Comparison of ENCODE assay signal across 13 cellular contexts in the genomic region with DNA sequence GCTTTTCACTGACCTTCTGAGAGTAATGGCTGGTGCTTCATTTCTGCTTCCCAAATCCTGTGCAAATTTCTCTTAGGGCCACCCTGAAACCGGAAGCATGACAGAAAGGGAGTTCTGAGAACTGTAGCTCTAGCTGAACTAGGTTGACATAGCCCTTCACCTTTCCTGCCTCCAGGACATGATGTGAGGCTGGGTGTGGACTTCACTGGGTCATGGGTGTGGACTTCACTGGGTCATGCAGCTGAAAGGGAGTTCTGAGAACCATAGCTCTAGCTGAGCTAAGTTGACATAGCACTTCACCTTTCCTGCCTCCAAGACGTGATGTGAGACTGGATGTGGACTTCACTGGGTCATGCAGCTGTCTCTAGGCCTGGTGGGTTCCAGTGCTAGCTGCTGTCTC. TPM values are rescaled to one million over a fixed set of nuclear protein-coding genes. Genes with fewer than 3 reads are reported as not detected.
DNase-seq lines count a peak whose midpoint lies in the region; ATAC-seq and TF ChIP-seq lines count a peak whose summit lies in the region.
"Had no signal": no experiment of that assay in that cellular context is flagged by ENCODE, and none has a peak within 500 bp of the region (broad histone marks: within the 10 kb centered on the region; RNA-seq: fewer than 3 reads in every experiment).

No MANE protein-coding gene starts in this region.

- no peaks in the 10 kb centered on the region for H3K27me3 ChIP-seq in mammary epithelial cell (ENCODE audit: insufficient read depth, low read length)
- H3K27me3 ChIP-seq in RWPE2 (ENCODE audit: insufficient read depth, poor library complexity, severe bottlenecking), result no peaks in the 10 kb centered on the region
- no peaks in the 10 kb centered on the region for H3K27me3 ChIP-seq in neuronal stem cell (ENCODE audit: control insufficient read depth in 3 of 3, insufficient read depth in 3 of 3, low read depth in 1 of 3, low read length in 3 of 3)
- peaks cover 0 to 72% (median 0%) of the 10 kb centered on the region in 4 donors for H3K27me3 ChIP-seq in esophagus squamous epithelium
- H3K27me3 ChIP-seq: BLaER1 treated with 17β-estradiol and CSF1 and Interleukin-3, amounts not matched to agents 10 nM and 100 nM had no signal

- no peaks in the 10 kb centered on the region for H3K79me2 ChIP-seq in mammary epithelial cell (ENCODE audit: insufficient read depth, low read length)

- H2AFZ ChIP-seq in mammary epithelial cell (ENCODE audit: low read depth, low read length), result no peak overlapping the region
- no peak overlapping the region for H2AFZ ChIP-seq in neuronal stem cell (ENCODE audit: low read length)

- H3K14ac ChIP-seq in neuronal stem cell (ENCODE audit: low read length), result no peak overlapping the region

- no peak overlapping the region for H2BK120ac ChIP-seq in neuronal stem cell (ENCODE audit: low read depth, low read length)

- BruUV-seq in mammary epithelial cell (replicated peaks; lab: Mats Ljungman, UMichigan), result no TSS peak
- no TSS peak for BruUV-seq in MCF 10A (replicated peaks; lab: Mats Ljungman, UMichigan)

- H3K9me3 ChIP-seq in mammary epithelial cell (replicated peaks; ENCODE audit: insufficient read depth, low read length), result no peaks in the 10 kb centered on the region
- no peaks in the 10 kb centered on the region for H3K9me3 ChIP-seq in RWPE2 (ENCODE audit: severe bottlenecking)
- no peaks in the 10 kb centered on the region for H3K9me3 ChIP-seq in neuronal stem cell (replicated peaks in 1 of 2; ENCODE audit: control insufficient read depth in 2 of 2, insufficient read depth in 1 of 2, low read depth in 1 of 2, low read length in 2 of 2)
- H3K9me3 ChIP-seq in esophagus squamous epithelium, result no peaks in the 10 kb centered on the region
- H3K9me3 ChIP-seq: BLaER1 treated with 17β-estradiol and CSF1 and Interleukin-3, amounts not matched to agents 10 nM and 100 nM; HAP-1 had no signal

- no peak overlapping the region for H2BK15ac ChIP-seq in neuronal stem cell (ENCODE audit: low read length)

- no peak overlapping the region for H3K9ac ChIP-seq in mammary epithelial cell (ENCODE audit: insufficient read depth, low read length)
- H3K9ac ChIP-seq in neuronal stem cell (ENCODE audit: low read depth, low read length, poor library complexity), result no peak overlapping the region
- H3K9ac ChIP-seq: BLaER1 treated with 17β-estradiol and CSF1 and Interleukin-3, amounts not matched to agents 10 nM and 100 nM had no signal

- H3K79me1 ChIP-seq in neuronal stem cell (ENCODE audit: low read depth, low read length), result no peaks in the 10 kb centered on the region

- H3K4me2 ChIP-seq in mammary epithelial cell (ENCODE audit: insufficient read depth, low read depth, low read length) (no peak overlapping the region), neuronal stem cell (ENCODE audit: insufficient read depth, low read length, poor library complexity, severe bottlenecking) (no peak overlapping the region)

- H3K4me3 Mint-ChIP-seq in MCF 10A (ENCODE audit: unreplicated experiment), result no peak overlapping the region
- H3K4me3 Mint-ChIP-seq: CD4-positive, CD25-positive, alpha-beta regulatory T cell had no signal

- H3K36me3 ChIP-seq in mammary epithelial cell (ENCODE audit: insufficient read depth, low read length) (no peaks in the 10 kb centered on the region), RWPE2 (ENCODE audit: low read depth) (no peaks in the 10 kb centered on the region), neuronal stem cell (replicated peaks in 1 of 2; ENCODE audit: control insufficient read depth in 2 of 2, insufficient read depth in 2 of 2, low read length in 2 of 2) (no peaks in the 10 kb centered on the region), esophagus squamous epithelium (no peaks in the 10 kb centered on the region)
- H3K36me3 ChIP-seq: BLaER1 treated with 17β-estradiol and CSF1 and Interleukin-3, amounts not matched to agents 10 nM and 100 nM; HAP-1 had no signal

- peaks cover 45% of the 10 kb centered on the region for H3K27me3 Mint-ChIP-seq in MCF 10A (ENCODE audit: insufficient read depth, unreplicated experiment)

- H3K27ac ChIP-seq in mammary epithelial cell (ENCODE audit: insufficient read depth, low read depth, low read length) (no peak overlapping the region), RWPE2 (ENCODE audit: poor library complexity, severe bottlenecking) (no peak overlapping the region), neuronal stem cell (replicated peaks; ENCODE audit: low read length) (no peak overlapping the region), esophagus squamous epithelium (no peak overlapping the region)
- H3K27ac ChIP-seq: BLaER1 treated with 17β-estradiol and CSF1 and Interleukin-3, amounts not matched to agents 10 nM and 100 nM had no signal

- H2BK12ac ChIP-seq in neuronal stem cell (ENCODE audit: low read length), result no peak overlapping the region

- no peaks in the 10 kb centered on the region for H3K36me3 Mint-ChIP-seq in MCF 10A (ENCODE audit: insufficient read depth, unreplicated experiment)
- H3K36me3 Mint-ChIP-seq: CD4-positive, CD25-positive, alpha-beta regulatory T cell had no signal

- H3K9me3 Mint-ChIP-seq in MCF 10A (ENCODE audit: unreplicated experiment), result no peaks in the 10 kb centered on the region
- H3K9me3 Mint-ChIP-seq: CD4-positive, CD25-positive, alpha-beta regulatory T cell had no signal

- no peaks in the 10 kb centered on the region for H4K20me1 ChIP-seq in mammary epithelial cell (ENCODE audit: insufficient read depth, low read length)
- H4K20me1 ChIP-seq: BLaER1 treated with 17β-estradiol and CSF1 and Interleukin-3, amounts not matched to agents 10 nM and 100 nM had no signal

- POLR2A ChIA-PET in MCF 10A (lab: Yijun Ruan, JAX), result no interaction called here

- no peak for TF ChIP-seq CTCF in mammary epithelial cell (conservative IDR thresholded peaks at IDR 0.05 in 1 of 2, IDR thresholded peaks at IDR 0.05 in 1 of 2; ENCODE audit: extremely low read depth in 1 of 2, insufficient read depth in 1 of 2, low read depth in 1 of 2, low read length in 2 of 2)
- no peak for TF ChIP-seq CTCF in MCF 10A (IDR thresholded peaks at IDR 0.05; ENCODE audit: unreplicated experiment)
- TF ChIP-seq CTCF in RWPE2 (IDR thresholded peaks at IDR 0.05; ENCODE audit: poor library complexity, severe bottlenecking), result no peak
- TF ChIP-seq CTCF in esophagus squamous epithelium (IDR thresholded peaks at IDR 0.05), result no peak

- dilution Hi-C loops in mammary epithelial cell (cut with HindIII; ENCODE audit: low sequenced_read_pairs), result no loop called here

- H4K91ac ChIP-seq in neuronal stem cell (ENCODE audit: low read depth, low read length, poor library complexity), result no peak overlapping the region

- H3K23ac ChIP-seq in neuronal stem cell (ENCODE audit: low read depth, low read length, poor library complexity), result no peak overlapping the region

- H3K27ac Mint-ChIP-seq in MCF 10A (ENCODE audit: low read depth, unreplicated experiment), result no peak overlapping the region
- H3K27ac Mint-ChIP-seq: CD4-positive, CD25-positive, alpha-beta regulatory T cell had no signal

- peak overlapping the region; percentile 23 for H3K18ac ChIP-seq in neuronal stem cell (ENCODE audit: low read length)

- H3K4me1 ChIP-seq in mammary epithelial cell (ENCODE audit: insufficient read depth, low read length) (no peaks in the 10 kb centered on the region), RWPE2 (ENCODE audit: insufficient read depth, poor library complexity, severe bottlenecking) (no peaks in the 10 kb centered on the region), neuronal stem cell (ENCODE audit: control insufficient read depth in 2 of 2, insufficient read depth in 1 of 2, low read depth in 1 of 2, low read length in 2 of 2) (peaks cover 0 to 5% of the 10 kb centered on the region in 2 donors), esophagus squamous epithelium (no peaks in the 10 kb centered on the region)
- H3K4me1 ChIP-seq: HAP-1 had no signal

- H3K4me1 Mint-ChIP-seq in MCF 10A (ENCODE audit: insufficient read depth, unreplicated experiment), result no peaks in the 10 kb centered on the region
- H3K4me1 Mint-ChIP-seq: CD4-positive, CD25-positive, alpha-beta regulatory T cell had no signal

- H3K4me3 ChIP-seq in mammary epithelial cell (replicated peaks in 1 of 3; ENCODE audit: insufficient read depth in 1 of 3, low read depth in 2 of 3, low read length in 3 of 3) (no peak overlapping the region), RWPE2 (ENCODE audit: severe bottlenecking) (no peak overlapping the region), neuronal stem cell (ENCODE audit: low read length in 2 of 2) (no peak overlapping the region), esophagus squamous epithelium (no peak overlapping the region)
- H3K4me3 ChIP-seq: BLaER1 treated with 17β-estradiol and CSF1 and Interleukin-3, amounts not matched to agents 10 nM and 100 nM; HAP-1 had no signal

- intact Hi-C loops in mammary epithelial cell (cut with micrococcal nuclease) (no loop called here), MCF 10A (cut with micrococcal nuclease) (no loop called here), esophagus squamous epithelium (cut with DNase I) (no loop called here)

- WGBS in mammary epithelial cell (ENCODE audit: low coverage, missing lambda C conversion rate), result 58% methylated on average over 2 of the region's 2 CpGs
- WGBS in neuronal stem cell (ENCODE audit: extremely low coverage in 2 of 2, insufficient read length in 2 of 2, insufficient replicate concordance in 1 of 2), 2 donors, result no CpG with 5 or more reads among the region's 2 CpGs
- WGBS in esophagus squamous epithelium, 2 donors, result 38 to 57% methylated on average over 1 of the region's 2 CpGs

- CTCF ChIA-PET in mammary epithelial cell (lab: Charles Lee; ENCODE audit: low non-redundant PET) (interaction anchor here (0.8 kb wide), 1 partner anchor 481 kb away, joined by 4 read pairs; no protein-coding TSS in a partner anchor), MCF 10A (lab: Yijun Ruan, JAX) (no interaction called here)

- no peak overlapping the region for H4K8ac ChIP-seq in neuronal stem cell (ENCODE audit: low read depth, low read length)

- no peak overlapping the region for H3K4ac ChIP-seq in neuronal stem cell (ENCODE audit: low read length)

- ATAC-seq in RWPE2 (ENCODE audit: low read depth) (peak; percentile 44; the same call in 2 of the 3 replicates), HG03521 (IDR thresholded peaks at IDR 0.05; ENCODE audit: unreplicated experiment) (no peak)

- no peak overlapping the region for H2AK5ac ChIP-seq in neuronal stem cell (ENCODE audit: low read depth, low read length)

- no peak for TF ChIP-seq POLR2A in esophagus squamous epithelium (IDR thresholded peaks at IDR 0.05)

- in situ Hi-C loops in mammary epithelial cell (cut with MboI; ENCODE audit: low sequenced_read_pairs in 2 of 2), result no loop called here

- H2BK5ac ChIP-seq in neuronal stem cell (ENCODE audit: low read length), result no peak overlapping the region

- DNase-seq in mammary epithelial cell (peak; percentile 37), MCF 10A (ENCODE audit: unreplicated experiment) (no peak), RWPE2 (ENCODE audit: low spot score) (no peak), neuronal stem cell (ENCODE audit: low spot score) (no peak), NCI-H748 treated with DMSO at 0.1 percent for 48 hours (lab: John Stamatoyannopoulos, UW) (no peak), esophagus squamous epithelium (lab: John Stamatoyannopoulos, UW) (no peak)
- DNase-seq: 8988T, DMS53, KBM-7 had no signal

RNA-seq across cellular contexts. Expression of a gene that starts 54.3 kb away (rescaled TPM):
- total RNA-seq in mammary epithelial cell, result 10 to 100 TPM; 27.3 to 48.3 TPM
- 6.6 TPM for polyA plus RNA-seq in mammary epithelial cell
- 10.7 TPM for polyA minus RNA-seq in mammary epithelial cell
- 29.0 and 33.5 TPM in 2 replicates for total RNA-seq in MCF 10A (2022)
- polyA plus RNA-seq in neuronal stem cell (2013, experiment 1 of 2), result 76.9 TPM
- 73.7 TPM for polyA plus RNA-seq in neuronal stem cell (2013, experiment 2 of 2)
- total RNA-seq in esophagus squamous epithelium, result 10 to 100 TPM; 10.4 to 33.4 (median 14.3) TPM
